1 cellular context compared by ENCODE assay signal in the genomic region with DNA sequence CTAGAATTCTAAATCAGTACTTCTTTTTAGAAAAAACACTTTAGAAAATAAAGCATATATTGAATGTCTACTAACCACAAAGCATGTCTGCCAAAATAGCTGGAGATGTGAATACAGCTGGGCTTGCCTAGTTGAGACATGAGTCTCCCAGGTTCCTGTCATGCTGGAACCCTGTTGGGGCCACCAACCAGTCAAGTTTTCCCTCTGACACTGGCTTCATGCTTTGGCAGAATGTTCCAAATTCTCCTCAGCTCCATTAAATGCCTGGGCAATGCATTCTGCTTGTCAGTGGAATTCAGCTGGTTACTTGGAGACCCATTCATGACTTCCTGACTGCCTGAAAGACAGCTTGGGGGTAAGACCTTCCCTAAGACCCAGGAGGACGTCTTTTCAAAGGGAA.
TF ChIP-seq lines count a peak whose summit lies in the region.

No MANE protein-coding gene starts in this region.

TF ChIP-seq in endothelial cell of umbilical vein, 7 proteins besides CTCF, POLR2A, EP300 and RAD21:
- no peak for TF ChIP-seq FOS (IDR thresholded peaks at IDR 0.05; ENCODE audit: borderline replicate concordance, insufficient read depth, low read length)
- TF ChIP-seq JUN (IDR thresholded peaks at IDR 0.05; ENCODE audit: borderline replicate concordance, insufficient read depth, insufficient read length, low read depth) = no peak
- TF ChIP-seq, protein P1, sequence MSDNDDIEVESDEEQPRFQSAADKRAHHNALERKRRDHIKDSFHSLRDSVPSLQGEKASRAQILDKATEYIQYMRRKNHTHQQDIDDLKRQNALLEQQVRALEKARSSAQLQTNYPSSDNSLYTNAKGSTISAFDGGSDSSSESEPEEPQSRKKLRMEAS (IDR thresholded peaks at IDR 0.05; ENCODE audit: insufficient read depth, insufficient read length) = no peak
- TF ChIP-seq POLR2AphosphoS5 (IDR thresholded peaks at IDR 0.05; ENCODE audit: insufficient read depth, low read depth, low read length) = no peak
- no peak for TF ChIP-seq GATA2 (IDR thresholded peaks at IDR 0.05; ENCODE audit: insufficient read depth, insufficient read length, low read depth, low read length)
- TF ChIP-seq MYC (IDR thresholded peaks at IDR 0.05; ENCODE audit: low read depth, low read length) = no peak
- no peak for TF ChIP-seq EZH2 (IDR thresholded peaks at IDR 0.05; ENCODE audit: borderline replicate concordance, low read depth, low read length, severe bottlenecking)
